Comparison of ENCODE assay signal across 14 cellular contexts in the genomic region with DNA sequence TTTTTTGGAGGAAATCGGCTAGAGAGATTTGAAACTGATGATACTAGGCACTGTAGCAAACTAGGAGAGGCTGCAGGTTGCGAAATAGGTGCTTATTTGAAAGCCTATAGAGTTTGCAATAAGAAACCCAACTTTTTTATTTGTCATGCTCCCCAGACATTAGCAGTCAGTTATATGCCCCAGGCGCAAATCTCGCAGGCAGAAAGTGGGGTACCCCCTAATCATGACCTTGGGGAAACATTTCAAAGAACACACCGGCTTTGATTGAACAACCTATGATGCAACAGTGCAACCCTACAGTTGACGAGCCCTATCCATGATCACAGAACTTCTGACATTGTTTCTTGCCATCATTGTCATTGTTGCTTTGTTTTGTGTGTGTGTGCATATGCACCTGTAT.
DNase-seq lines count a peak whose midpoint lies in the region; ATAC-seq and TF ChIP-seq lines count a peak whose summit lies in the region.
"Had no signal": no experiment of that assay in that cellular context is flagged by ENCODE, and none has a peak within 500 bp of the region (broad histone marks: within the 10 kb centered on the region; RNA-seq: fewer than 3 reads in every experiment).

No MANE protein-coding gene starts in this region.

- TF ChIP-seq CTCF in epithelial cell of esophagus (IDR thresholded peaks at IDR 0.05; ENCODE audit: insufficient read depth, low read depth, low read length, missing control alignments), result no peak
- no peak for TF ChIP-seq CTCF in nephron (IDR thresholded peaks at IDR 0.05; ENCODE audit: unreplicated experiment in 3 of 3)

- peaks cover 48% of the 10 kb centered on the region for H3K4me1 Mint-ChIP-seq in nephron
- H3K4me1 Mint-ChIP-seq: naive B cell had no signal

- DNase-seq in AML-193 (lab: John Stamatoyannopoulos, UW), result peak; percentile 11 to 18
- DNase-seq in LoVo (ENCODE audit: low spot score), result peak; percentile 19
- DNase-seq in epithelial cell of esophagus (ENCODE audit: low read depth), result peak; percentile 17
- no peak for DNase-seq in Ammon's horn (ENCODE audit: low spot score)
- DNase-seq in NCI-H748 (lab: John Stamatoyannopoulos, UW; ENCODE audit: unreplicated experiment), result no peak
- no peak for DNase-seq in NCI-H2171 treated with DMSO at 0.1 percent for 48 hours (lab: John Stamatoyannopoulos, UW)
- DNase-seq: CD8-positive, alpha-beta memory T cell; cerebellar nuclear complex; H9; naive B cell; NCI-H1105 had no signal

- no peak for ATAC-seq in GM18520 (IDR thresholded peaks at IDR 0.05; ENCODE audit: unreplicated experiment)
- ATAC-seq: esophagus mucosa had no signal

- no peak overlapping the region for H3K4me3 Mint-ChIP-seq in nephron
- H3K4me3 Mint-ChIP-seq: H9, naive B cell had no signal

- peak overlapping the region; percentile 28 to 82 (median 70) for H3K27ac Mint-ChIP-seq in nephron
- H3K27ac Mint-ChIP-seq: H9, naive B cell had no signal

- no peak overlapping the region for H3K4me3 ChIP-seq in epithelial cell of esophagus (ENCODE audit: low read length)

- H3K36me3 Mint-ChIP-seq in nephron (ENCODE audit: low read depth), result no peaks in the 10 kb centered on the region
- H3K36me3 Mint-ChIP-seq: CD8-positive, alpha-beta memory T cell; naive B cell had no signal

- H3K9me3 Mint-ChIP-seq in nephron, result no peaks in the 10 kb centered on the region
- H3K9me3 Mint-ChIP-seq: CD8-positive, alpha-beta memory T cell; H9 had no signal

- no peaks in the 10 kb centered on the region for H3K27me3 Mint-ChIP-seq in nephron (ENCODE audit: low read depth)

Comparison
In these comparisons a context has a peak if more than half of its experiments do, and no peak if none do; other contexts are left out.
1. DNase-seq: peak in AML-193 (2 of 2), LoVo (single experiment) and epithelial cell of esophagus (single experiment); none in Ammon's horn (single experiment), NCI-H748 (single experiment) and NCI-H2171 treated with DMSO at 0.1 percent for 48 hours (single experiment).